In the genomic region with DNA sequence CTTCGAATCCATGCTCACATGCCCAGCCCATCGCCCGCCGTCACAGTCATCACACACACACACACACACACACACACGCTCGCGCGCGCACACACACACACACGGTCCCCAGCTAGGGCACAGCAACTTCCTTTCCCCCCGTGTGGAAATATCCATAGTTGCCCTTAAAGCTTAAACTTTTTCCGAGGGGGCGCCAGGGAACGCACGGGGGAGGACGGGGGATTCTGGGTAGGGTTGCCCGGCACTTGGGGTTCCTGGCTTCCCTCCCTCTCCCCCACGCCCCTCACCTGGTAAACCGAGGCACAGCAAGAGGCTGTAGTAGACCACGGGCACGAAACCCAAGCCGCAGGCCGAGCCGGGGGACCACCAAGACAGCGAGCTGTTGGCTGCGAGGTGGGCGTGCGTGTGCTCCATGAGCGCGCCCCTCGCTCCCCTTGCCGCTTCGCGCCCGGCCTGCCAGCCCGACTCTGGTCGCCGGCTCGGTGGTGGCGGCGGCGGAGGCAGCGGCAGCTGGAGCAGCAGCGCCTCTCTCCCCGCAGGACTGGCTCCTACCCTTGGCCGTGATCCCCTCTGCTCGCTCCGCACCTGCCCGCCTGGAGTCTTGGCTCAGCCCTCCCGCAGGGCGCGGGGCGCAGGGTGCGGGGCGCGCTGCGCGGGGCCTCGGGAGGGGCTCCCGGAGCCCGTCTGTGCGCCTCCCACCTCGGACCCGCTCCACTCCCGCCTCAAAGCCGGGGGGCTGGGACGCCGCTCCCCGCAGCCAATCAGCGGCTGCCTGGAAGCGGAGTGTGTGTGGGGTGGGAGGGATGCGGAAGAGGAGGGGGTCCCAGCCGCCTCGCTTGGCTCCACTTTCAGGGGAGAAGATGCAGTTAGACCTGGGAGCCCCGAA, we compare ENCODE assay signal across 18 cellular contexts. TPM values are rescaled to one million over a fixed set of nuclear protein-coding genes. Genes with fewer than 3 reads are reported as not detected.
DNase-seq lines count a peak whose midpoint lies in the region; ATAC-seq, FAIRE-seq and TF ChIP-seq lines count a peak whose summit lies in the region.
"Had no signal": no experiment of that assay in that cellular context is flagged by ENCODE, and none has a peak within 500 bp of the region (broad histone marks: within the 10 kb centered on the region; RNA-seq: fewer than 3 reads in every experiment).

GPR139 (minus strand) TSS at position 688 of the 886 bp plus-strand sequence; CDS start at position 414, 274 bp downstream.

- H3K36me3 ChIP-seq in breast epithelium (no peaks in the 10 kb centered on the region), astrocyte (ENCODE audit: insufficient read depth, low read length) (no peaks in the 10 kb centered on the region), smooth muscle cell (ENCODE audit: low read depth) (no peaks in the 10 kb centered on the region)
- H3K36me3 ChIP-seq: esophagus muscularis mucosa, heart left ventricle had no signal

- H3K9ac ChIP-seq in astrocyte (ENCODE audit: low read length) (no peak within 1 kb of the TSS), smooth muscle cell (ENCODE audit: low read depth) (no peak within 1 kb of the TSS)

- ATAC-seq in GM18870 (IDR thresholded peaks at IDR 0.05; ENCODE audit: unreplicated experiment) (no peak), HG03520 (IDR thresholded peaks at IDR 0.05; ENCODE audit: unreplicated experiment) (no peak)
- ATAC-seq: heart left ventricle, left ventricle myocardium superior, psoas muscle had no signal

- no peak within 1 kb of the TSS for H3K4me2 ChIP-seq in astrocyte (ENCODE audit: low read length)
- peak within 1 kb of the TSS; percentile 61 for H3K4me2 ChIP-seq in smooth muscle cell

- H3K4me1 Mint-ChIP-seq in MCF 10A (ENCODE audit: insufficient read depth, unreplicated experiment) (no peaks in the 10 kb centered on the region), astrocyte (ENCODE audit: low read depth, unreplicated experiment) (no peaks in the 10 kb centered on the region)

- H3K4me3 Mint-ChIP-seq in MCF 10A (ENCODE audit: unreplicated experiment) (no peak within 1 kb of the TSS), astrocyte (ENCODE audit: unreplicated experiment) (peak within 1 kb of the TSS; percentile 47)
- H3K4me3 Mint-ChIP-seq: T-helper 1 cell treated with Interleukin-12 subunit alpha and Interleukin-12 subunit beta and Interleukin-4 antibody, amounts not matched to agents 30 μg/mL and 1 μg/mL, for 36 hours had no signal

- H3K79me2 ChIP-seq in astrocyte (ENCODE audit: insufficient read depth, low read length): no peaks in the 10 kb centered on the region
- no peaks in the 10 kb centered on the region for H3K79me2 ChIP-seq in smooth muscle cell (ENCODE audit: low read depth)

- no peaks in the 10 kb centered on the region for H3K9me3 Mint-ChIP-seq in MCF 10A (ENCODE audit: unreplicated experiment)
- H3K9me3 Mint-ChIP-seq in astrocyte (ENCODE audit: unreplicated experiment): no peaks in the 10 kb centered on the region

- H3K9me3 ChIP-seq in breast epithelium: no peaks in the 10 kb centered on the region
- no peaks in the 10 kb centered on the region for H3K9me3 ChIP-seq in astrocyte (ENCODE audit: insufficient read depth, low read depth, low read length)
- no peaks in the 10 kb centered on the region for H3K9me3 ChIP-seq in smooth muscle cell (replicated peaks; ENCODE audit: low read depth)
- H3K9me3 ChIP-seq: psoas muscle had no signal

- DNase-seq in breast epithelium (ENCODE audit: low spot score in 2 of 2) (no peak), MCF 10A (ENCODE audit: unreplicated experiment) (no peak), astrocyte (ENCODE audit: low read depth) (no peak), iPS-NIHi7 (ENCODE audit: extremely low spot score) (peak; percentile 71), smooth muscle cell (lab: John Stamatoyannopoulos, UW; ENCODE audit: unreplicated experiment) (no peak), KBM-7 (no peak)
- DNase-seq: activated gamma-delta T cell; aorta; heart left ventricle; left ventricle myocardium superior; NK-92 treated with Interleukin-12 subunit alpha and Interleukin-12 subunit beta, amount 100 ng/mL, for 24 hours; psoas muscle had no signal

- peak within 1 kb of the TSS in 2 of 3 donors; percentile 22 to 56 for H3K4me3 ChIP-seq in breast epithelium
- no peak within 1 kb of the TSS for H3K4me3 ChIP-seq in astrocyte (ENCODE audit: insufficient read depth, low read depth, low read length)
- H3K4me3 ChIP-seq in smooth muscle cell: peak within 1 kb of the TSS; percentile 18
- H3K4me3 ChIP-seq: coronary artery, esophagus muscularis mucosa, heart left ventricle, psoas muscle had no signal

- no TSS peak for BruUV-seq in MCF 10A (replicated peaks; lab: Mats Ljungman, UMichigan)

- no peak within 1 kb of the TSS for H3K27ac Mint-ChIP-seq in MCF 10A (ENCODE audit: low read depth, unreplicated experiment)
- H3K27ac Mint-ChIP-seq in astrocyte (ENCODE audit: unreplicated experiment): no peak within 1 kb of the TSS
- H3K27ac Mint-ChIP-seq: T-helper 1 cell treated with Interleukin-12 subunit alpha and Interleukin-12 subunit beta and Interleukin-4 antibody, amounts not matched to agents 30 μg/mL and 1 μg/mL, for 36 hours had no signal

- no peak within 1 kb of the TSS for H3K27ac ChIP-seq in breast epithelium
- H3K27ac ChIP-seq in astrocyte (ENCODE audit: low read depth, low read length): no peak within 1 kb of the TSS
- H3K27ac ChIP-seq in smooth muscle cell (ENCODE audit: low read depth): no peak within 1 kb of the TSS
- H3K27ac ChIP-seq: coronary artery, esophagus muscularis mucosa, heart left ventricle, psoas muscle had no signal

- in situ Hi-C loops in KBM-7 (cut with MboI; ENCODE audit: low pct_unique_long_range_greater_than_20kb, low sequenced_read_pairs): no loop called here

- H3K36me3 Mint-ChIP-seq in MCF 10A (ENCODE audit: insufficient read depth, unreplicated experiment) (no peaks in the 10 kb centered on the region), astrocyte (ENCODE audit: low read depth, unreplicated experiment) (no peaks in the 10 kb centered on the region)

- H3F3A ChIP-seq in smooth muscle cell (ENCODE audit: low read depth): no peaks in the 10 kb centered on the region

- intact Hi-C loops in breast epithelium (cut with DNase I; ENCODE audit: low total_unique reads): no loop called here
- intact Hi-C loops in MCF 10A (cut with micrococcal nuclease): no loop called here

- CTCF ChIA-PET in MCF 10A (lab: Yijun Ruan, JAX): interaction anchor here (0.6 to 0.8 kb wide), 2 partner anchors 77 to 166 kb away, joined by 3 read pairs; no protein-coding TSS in a partner anchor

- POLR2A ChIA-PET in MCF 10A (lab: Yijun Ruan, JAX): no interaction called here

- FAIRE-seq in astrocyte (lab: Jason Lieb, UNC): no peak

- H3K27me3 ChIP-seq in breast epithelium: peaks cover 0 to 47% of the 10 kb centered on the region in 2 donors
- no peaks in the 10 kb centered on the region for H3K27me3 ChIP-seq in astrocyte (ENCODE audit: insufficient read depth, low read length)
- peaks cover 75% of the 10 kb centered on the region for H3K27me3 ChIP-seq in smooth muscle cell (ENCODE audit: low read depth)

- 5% methylated on average over 50 of the region's 75 CpGs for WGBS in smooth muscle cell (ENCODE audit: low lambda C conversion rate)

- H4K20me1 ChIP-seq in astrocyte (ENCODE audit: insufficient read depth, low read length) (no peaks in the 10 kb centered on the region), smooth muscle cell (ENCODE audit: low read depth) (no peaks in the 10 kb centered on the region)

- TF ChIP-seq CTCF in breast epithelium (IDR thresholded peaks at IDR 0.05) (no peak), MCF 10A (IDR thresholded peaks at IDR 0.05; ENCODE audit: unreplicated experiment) (no peak), astrocyte (IDR thresholded peaks at IDR 0.05; ENCODE audit: insufficient read depth, low read depth, low read length) (no peak), smooth muscle cell (IDR thresholded peaks at IDR 0.05; ENCODE audit: borderline replicate concordance, insufficient read depth, poor library complexity, severe bottlenecking) (no peak)

- H3K4me1 ChIP-seq in breast epithelium: no peaks in the 10 kb centered on the region
- H3K4me1 ChIP-seq in astrocyte (ENCODE audit: insufficient read depth, low read length): no peaks in the 10 kb centered on the region
- H3K4me1 ChIP-seq in smooth muscle cell (ENCODE audit: low read depth): peaks cover 13% of the 10 kb centered on the region
- H3K4me1 ChIP-seq: psoas muscle had no signal

- H3K27me3 Mint-ChIP-seq in MCF 10A (ENCODE audit: insufficient read depth, unreplicated experiment) (peaks cover 38% of the 10 kb centered on the region), astrocyte (ENCODE audit: low read depth, unreplicated experiment) (peaks cover 75% of the 10 kb centered on the region)

- no peak for TF ChIP-seq POLR2A in breast epithelium (IDR thresholded peaks at IDR 0.05)

- H2AFZ ChIP-seq in astrocyte (ENCODE audit: low read depth, low read length) (no peak within 1 kb of the TSS), smooth muscle cell (ENCODE audit: low read depth) (no peak within 1 kb of the TSS)

RNA-seq across cellular contexts. Expression of gene GPR139, which starts in this region (rescaled TPM):
- not detected for total RNA-seq in breast epithelium
- not detected in 2 replicates for total RNA-seq in MCF 10A (2022)
- not detected in 2 replicates for total RNA-seq in astrocyte
- total RNA-seq in smooth muscle cell: not detected in 2 replicates
- not detected in 2 replicates for polyA plus RNA-seq in smooth muscle cell
- total RNA-seq: aorta, esophagus muscularis mucosa, heart left ventricle, left ventricle myocardium superior, myocyte, psoas muscle had no signal
- polyA plus RNA-seq: aorta, heart left ventricle, psoas muscle had no signal
